In the genomic region with DNA sequence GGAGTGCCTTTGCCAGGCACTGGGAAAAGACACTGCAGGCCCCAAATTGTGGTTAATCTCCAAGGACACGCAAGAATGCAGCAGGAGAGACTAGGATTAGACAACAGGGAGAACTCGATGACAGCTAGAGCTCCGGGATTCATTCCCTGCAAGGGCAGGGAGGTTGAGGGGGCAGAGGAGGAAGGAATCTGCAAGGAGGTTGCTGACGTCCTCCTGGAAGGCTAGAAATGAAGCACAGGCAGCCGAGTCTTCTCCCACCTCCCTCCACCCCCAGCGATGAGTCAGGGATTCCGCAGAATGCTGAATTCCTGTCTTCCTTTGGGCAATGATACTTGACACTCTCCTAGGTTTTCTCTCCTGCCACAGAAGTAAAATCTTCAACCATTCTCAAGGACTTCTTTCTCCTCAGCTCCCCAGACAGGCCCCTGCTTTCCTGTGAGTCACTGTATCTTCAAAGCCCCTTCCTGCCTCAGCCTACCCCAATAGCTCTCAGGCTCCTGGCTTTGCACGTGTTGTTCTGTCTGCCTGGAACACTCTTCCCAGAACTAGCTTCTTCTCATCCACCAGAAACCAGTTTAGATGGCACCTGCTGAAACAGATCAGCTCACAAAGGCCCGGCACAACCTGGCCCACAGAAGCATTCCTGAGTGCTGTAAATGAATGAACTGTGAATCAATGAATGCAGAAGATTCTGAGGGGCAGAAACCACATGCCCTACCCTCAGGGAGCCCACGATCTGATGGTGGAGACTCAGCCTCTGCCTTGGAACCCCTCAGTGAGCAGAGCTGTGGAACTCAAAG, we compare ENCODE assay signal across 8 cellular contexts.
DNase-seq lines count a peak whose midpoint lies in the region; ATAC-seq and TF ChIP-seq lines count a peak whose summit lies in the region.

No MANE protein-coding gene starts in this region.

- DNase-seq in MG63 = peak; percentile 92
- DNase-seq in colonic mucosa = no peak
- DNase-seq in myocyte (ENCODE audit: low read depth) = peak; percentile 93
- DNase-seq in RPMI8226 = no peak

- no peaks in the 10 kb centered on the region for H3K9me3 ChIP-seq in BLaER1 treated with 17β-estradiol and CSF1 and Interleukin-3, amounts not matched to agents 10 nM and 100 nM (replicated peaks in 1 of 11)
- no peaks in the 10 kb centered on the region for H3K9me3 ChIP-seq in MG63
- H3K9me3 ChIP-seq in colonic mucosa = no peaks in the 10 kb centered on the region

- H3K4me3 ChIP-seq in BLaER1 treated with 17β-estradiol and CSF1 and Interleukin-3, amounts not matched to agents 10 nM and 100 nM = no peak overlapping the region
- H3K4me3 ChIP-seq in MG63 (no peak overlapping the region), colonic mucosa (no peak overlapping the region)

- no peaks in the 10 kb centered on the region for H3K36me3 ChIP-seq in BLaER1 treated with 17β-estradiol and CSF1 and Interleukin-3, amounts not matched to agents 10 nM and 100 nM
- no peaks in the 10 kb centered on the region for H3K36me3 ChIP-seq in MG63
- no peaks in the 10 kb centered on the region for H3K36me3 ChIP-seq in colonic mucosa

- no peaks in the 10 kb centered on the region for H4K20me1 ChIP-seq in BLaER1 treated with 17β-estradiol and CSF1 and Interleukin-3, amounts not matched to agents 10 nM and 100 nM

- H3K4me1 ChIP-seq in BLaER1 treated with 17β-estradiol and CSF1 and Interleukin-3, amounts not matched to agents 10 nM and 100 nM = peaks cover 29 to 73% (median 59%) of the 10 kb centered on the region in 10 experiments
- H3K4me1 ChIP-seq in colonic mucosa = no peaks in the 10 kb centered on the region

- peak overlapping the region in 7 of 11 experiments; percentile 28 to 63 (median 50); a peak in 11 of 22 replicates for H3K27ac ChIP-seq in BLaER1 treated with 17β-estradiol and CSF1 and Interleukin-3, amounts not matched to agents 10 nM and 100 nM
- H3K27ac ChIP-seq in colonic mucosa = peak overlapping the region; percentile 36

- intact Hi-C loops in colonic mucosa (cut with DNase I) = no loop called here

- no peaks in the 10 kb centered on the region for H3K27me3 ChIP-seq in BLaER1 treated with 17β-estradiol and CSF1 and Interleukin-3, amounts not matched to agents 10 nM and 100 nM
- H3K27me3 ChIP-seq in MG63 (no peaks in the 10 kb centered on the region), colonic mucosa (no peaks in the 10 kb centered on the region)

- H3K4me2 ChIP-seq in BLaER1 treated with 17β-estradiol and CSF1 and Interleukin-3, amounts not matched to agents 10 nM and 100 nM = peak overlapping the region; percentile 23 to 98 (median 83); a peak in 21 of 22 replicates

- no peak for TF ChIP-seq CTCF in colonic mucosa (IDR thresholded peaks at IDR 0.05)

- peak overlapping the region in 7 of 11 experiments; percentile 1 to 52 (median 43); a peak in 9 of 22 replicates for H3K9ac ChIP-seq in BLaER1 treated with 17β-estradiol and CSF1 and Interleukin-3, amounts not matched to agents 10 nM and 100 nM
- peak overlapping the region in 1 of 2 donors; percentile 9 for H3K9ac ChIP-seq in colonic mucosa (ENCODE audit: low read depth in 2 of 2, low read length in 2 of 2)

- ATAC-seq in HG03039 (IDR thresholded peaks at IDR 0.05; ENCODE audit: unreplicated experiment) = no peak
- no peak for ATAC-seq in GM18520 (IDR thresholded peaks at IDR 0.05; ENCODE audit: unreplicated experiment)
- no peak for ATAC-seq in HG03108 (IDR thresholded peaks at IDR 0.05; ENCODE audit: unreplicated experiment)

Comparison
In these comparisons a context has a peak if more than half of its experiments do, and no peak if none do; other contexts are left out.
1. DNase-seq: peak in MG63 (single experiment) and myocyte (single experiment); none in colonic mucosa (single experiment) and RPMI8226 (single experiment).